ENCODE assay signal across 1 cellular context in genomic region chr12:56126732-56127239, GRCh38.
TF ChIP-seq lines count a peak whose summit lies in the region.

No MANE protein-coding gene starts in this region.

TF ChIP-seq in K562, 482 proteins besides CTCF, POLR2A, EP300 and RAD21 (continued from another document and continues in another):
- TF ChIP-seq STAG1 (CRISPR knock-in tag; IDR thresholded peaks at IDR 0.05; ENCODE audit: borderline replicate concordance) (no peak), ATF4 (CRISPR knock-in tag; IDR thresholded peaks at IDR 0.05) (peak; percentile 90), RBM17 (IDR thresholded peaks at IDR 0.05; ENCODE audit: borderline replicate concordance, low read depth, low read length) (no peak), RFX1 (IDR thresholded peaks at IDR 0.05) (no peak), RBFOX2 (IDR thresholded peaks at IDR 0.05; ENCODE audit: low read depth, low read length) (peak; percentile 58), EGR1 (conservative IDR thresholded peaks at IDR 0.05) (no peak), TEAD1 (CRISPR knock-in tag; IDR thresholded peaks at IDR 0.05) (peak in 1 of 2 experiments; percentile 55; a peak in 1 of 4 replicates), EWSR1 (IDR thresholded peaks at IDR 0.05; ENCODE audit: borderline replicate concordance, low read depth, partially characterized antibody) (no peak), CREB5 (CRISPR knock-in tag; IDR thresholded peaks at IDR 0.05) (0 out of 2 replicates have a peak, but pooled peaks have one; percentile 58), USF1 (CRISPR knock-in tag; IDR thresholded peaks at IDR 0.05) (no peak), MGA (IDR thresholded peaks at IDR 0.05) (no peak), LARP7 (IDR thresholded peaks at IDR 0.05) (no peak; the same call in 1 of the 2 replicates), ATF3 (IDR thresholded peaks at IDR 0.05) (peak; percentile 86), ATF3 (CRISPR knock-in tag; conservative IDR thresholded peaks at IDR 0.05) (no peak), ZNF584 (CRISPR knock-in tag; IDR thresholded peaks at IDR 0.05; ENCODE audit: low read depth) (no peak), FOXA3 (CRISPR knock-in tag; conservative IDR thresholded peaks at IDR 0.05 in 1 of 2, IDR thresholded peaks at IDR 0.05 in 1 of 2) (peak; percentile 93 to 99), SMARCC2 (IDR thresholded peaks at IDR 0.05; ENCODE audit: low read depth) (peak; percentile 95), TSC22D4 (tag; IDR thresholded peaks at IDR 0.05) (no peak), DDX20 (tag; IDR thresholded peaks at IDR 0.05; ENCODE audit: low read depth) (no peak; the same call in 1 of the 2 replicates), CREB1 (IDR thresholded peaks at IDR 0.05) (no peak; the same call in 1 of the 2 replicates), CREB1 (CRISPR knock-in tag; IDR thresholded peaks at IDR 0.05) (no peak), CBFA2T3 (IDR thresholded peaks at IDR 0.05) (peak; percentile 92), CGGBP1 (CRISPR knock-in tag; IDR thresholded peaks at IDR 0.05) (no peak), MTA1 (IDR thresholded peaks at IDR 0.05; ENCODE audit: borderline replicate concordance) (peak; percentile 62), PML (IDR thresholded peaks at IDR 0.05; ENCODE audit: low read length) (peak; percentile 83), ZNF449 (CRISPR knock-in tag; IDR thresholded peaks at IDR 0.05) (no peak), ZNF175 (CRISPR knock-in tag; IDR thresholded peaks at IDR 0.05; ENCODE audit: low read depth) (0 out of 2 replicates have a peak, but pooled peaks have one; percentile 68), ARNT (IDR thresholded peaks at IDR 0.05) (0 out of 4 replicates have a peak, but pooled peaks of 1 of the 2 experiments have one; percentile 18), ZBTB40 (IDR thresholded peaks at IDR 0.05) (no peak), ZBTB40 (CRISPR knock-in tag; IDR thresholded peaks at IDR 0.05) (no peak)
